In the genomic region with DNA sequence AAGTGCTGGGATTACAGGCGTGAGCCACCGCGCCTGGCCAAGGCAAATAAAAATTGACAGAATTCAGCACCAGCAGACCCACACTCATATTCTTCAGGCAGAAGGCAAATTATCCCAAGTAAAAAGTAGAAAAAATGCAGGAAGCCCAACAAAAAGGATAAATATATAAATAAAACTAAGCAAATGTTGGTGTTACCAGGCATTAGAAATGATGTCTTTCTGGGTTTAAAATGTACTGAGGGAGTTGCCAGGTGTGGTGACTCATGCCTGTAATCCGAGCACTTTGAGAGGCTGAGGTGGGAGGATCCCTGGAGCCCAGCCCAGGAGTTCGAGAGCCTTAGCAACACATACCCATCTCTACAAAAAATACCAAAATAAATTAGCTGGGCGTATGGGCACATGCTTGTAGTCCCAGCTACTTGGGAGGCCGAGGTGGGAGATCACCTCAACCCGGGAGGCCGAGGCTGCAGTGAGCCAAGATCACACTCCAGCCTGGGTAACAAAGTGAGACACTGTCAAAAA, we compare ENCODE assay signal across 6 cellular contexts. TPM values are rescaled to one million over a fixed set of nuclear protein-coding genes. Genes with fewer than 3 reads are reported as not detected.
DNase-seq lines count a peak whose midpoint lies in the region; ATAC-seq and TF ChIP-seq lines count a peak whose summit lies in the region.

No MANE protein-coding gene starts in this region.

- ATAC-seq in RWPE2 (ENCODE audit: low read depth): peak; percentile 90
- no peak for ATAC-seq in natural killer cell treated with Interleukin-12 subunit alpha and Interleukin-12 subunit beta and Interleukin-15 and Interleukin-18, amount 100 ng/mL, for 72 hours

- no peak overlapping the region for H3K4me3 ChIP-seq in RWPE2 (ENCODE audit: severe bottlenecking)
- no peak overlapping the region for H3K4me3 ChIP-seq in kidney epithelial cell (ENCODE audit: low read depth, low read length)

- no peaks in the 10 kb centered on the region for H3K9me3 ChIP-seq in RWPE2 (ENCODE audit: severe bottlenecking)

- H3K4me3 Mint-ChIP-seq in natural killer cell treated with Interleukin-12 subunit alpha and Interleukin-12 subunit beta and Interleukin-15 and Interleukin-18, amount 100 ng/mL, for 72 hours: no peak overlapping the region

- H3K27me3 ChIP-seq in RWPE2 (ENCODE audit: insufficient read depth, poor library complexity, severe bottlenecking) (no peaks in the 10 kb centered on the region), kidney epithelial cell (ENCODE audit: control insufficient read depth, insufficient read depth, low read length) (no peaks in the 10 kb centered on the region)

- DNase-seq in DMS 273 treated with DMSO at 0.1 percent for 48 hours (lab: John Stamatoyannopoulos, UW): peak; percentile 88
- no peak for DNase-seq in RWPE2 (ENCODE audit: low spot score)
- peak; percentile 77 for DNase-seq in kidney epithelial cell (ENCODE audit: low read depth)
- DNase-seq in AML-193 (lab: John Stamatoyannopoulos, UW): no peak
- DNase-seq in natural killer cell treated with Interleukin-12 subunit alpha and Interleukin-12 subunit beta and Interleukin-15 and Interleukin-18, amount 100 ng/mL, for 72 hours (ENCODE audit: low spot score): no peak
- no peak for DNase-seq in activated CD4-positive, alpha-beta T cell treated with anti-CD3 and anti-CD28 coated beads for 48 hours

- H3K36me3 ChIP-seq in RWPE2 (ENCODE audit: low read depth): peaks cover 71% of the 10 kb centered on the region
- peaks cover 2% of the 10 kb centered on the region for H3K36me3 ChIP-seq in kidney epithelial cell (ENCODE audit: control insufficient read depth, insufficient read depth, low read length)

- no peak overlapping the region for H3K27ac Mint-ChIP-seq in natural killer cell treated with Interleukin-12 subunit alpha and Interleukin-12 subunit beta and Interleukin-15 and Interleukin-18, amount 100 ng/mL, for 72 hours

- H3K9me3 Mint-ChIP-seq in natural killer cell treated with Interleukin-12 subunit alpha and Interleukin-12 subunit beta and Interleukin-15 and Interleukin-18, amount 100 ng/mL, for 72 hours: no peaks in the 10 kb centered on the region

- peak overlapping the region; percentile 46 for H3K27ac ChIP-seq in RWPE2 (ENCODE audit: poor library complexity, severe bottlenecking)

- no peaks in the 10 kb centered on the region for H3K27me3 Mint-ChIP-seq in natural killer cell treated with Interleukin-12 subunit alpha and Interleukin-12 subunit beta and Interleukin-15 and Interleukin-18, amount 100 ng/mL, for 72 hours

- H3K4me1 ChIP-seq in RWPE2 (ENCODE audit: insufficient read depth, poor library complexity, severe bottlenecking): peaks cover 6% of the 10 kb centered on the region

- H3K36me3 Mint-ChIP-seq in natural killer cell treated with Interleukin-12 subunit alpha and Interleukin-12 subunit beta and Interleukin-15 and Interleukin-18, amount 100 ng/mL, for 72 hours: no peaks in the 10 kb centered on the region

- H3K4me1 Mint-ChIP-seq in natural killer cell treated with Interleukin-12 subunit alpha and Interleukin-12 subunit beta and Interleukin-15 and Interleukin-18, amount 100 ng/mL, for 72 hours (ENCODE audit: low read depth in 2 of 2): peaks cover 13 to 19% of the 10 kb centered on the region in 2 donors

- TF ChIP-seq CTCF in RWPE2 (IDR thresholded peaks at IDR 0.05; ENCODE audit: poor library complexity, severe bottlenecking) (no peak), kidney epithelial cell (IDR thresholded peaks at IDR 0.05; ENCODE audit: insufficient read depth, low read length, poor library complexity, severe bottlenecking) (no peak)

RNA-seq across cellular contexts. Expression of a gene that starts 6.3 kb away (rescaled TPM):
- total RNA-seq in kidney epithelial cell: 94.2 and 123 TPM in 2 replicates
- total RNA-seq in natural killer cell treated with Interleukin-12 subunit alpha and Interleukin-12 subunit beta and Interleukin-15 and Interleukin-18, amount 100 ng/mL, for 72 hours: 100 to 1,000 TPM; 122 to 204 TPM

RNA-seq across cellular contexts. Expression of a gene that starts 6.4 kb away (rescaled TPM):
- 44.3 and 59.5 TPM in 2 replicates for total RNA-seq in kidney epithelial cell
- 10 to 100 TPM; 15.7 to 20.1 TPM for total RNA-seq in natural killer cell treated with Interleukin-12 subunit alpha and Interleukin-12 subunit beta and Interleukin-15 and Interleukin-18, amount 100 ng/mL, for 72 hours

RNA-seq across cellular contexts. Expression of a gene that starts 9.8 kb away (rescaled TPM):
- total RNA-seq in kidney epithelial cell: 45.1 and 59.9 TPM in 2 replicates
- 10 to 100 TPM; 19.2 to 39.0 TPM for total RNA-seq in natural killer cell treated with Interleukin-12 subunit alpha and Interleukin-12 subunit beta and Interleukin-15 and Interleukin-18, amount 100 ng/mL, for 72 hours

RNA-seq across cellular contexts. Expression of a gene that starts 10.5 kb away (rescaled TPM):
- 37.9 and 43.1 TPM in 2 replicates for total RNA-seq in kidney epithelial cell
- 10 to 100 TPM; 32.5 to 60.5 TPM for total RNA-seq in natural killer cell treated with Interleukin-12 subunit alpha and Interleukin-12 subunit beta and Interleukin-15 and Interleukin-18, amount 100 ng/mL, for 72 hours

RNA-seq across cellular contexts. Expression of a gene that starts 12.9 kb away (rescaled TPM):
- 0.08 and 1.0 TPM in 2 replicates for total RNA-seq in kidney epithelial cell
- total RNA-seq in natural killer cell treated with Interleukin-12 subunit alpha and Interleukin-12 subunit beta and Interleukin-15 and Interleukin-18, amount 100 ng/mL, for 72 hours: under 1 TPM; 0.81 to 0.89 TPM

Comparison
In these comparisons a context has a peak if more than half of its experiments do, and no peak if none do; other contexts are left out.
1. DNase-seq: peak in DMS 273 treated with DMSO at 0.1 percent for 48 hours (single experiment) and kidney epithelial cell (single experiment); none in RWPE2 (single experiment), AML-193 (0 of 2), natural killer cell treated with Interleukin-12 subunit alpha and Interleukin-12 subunit beta and Interleukin-15 and Interleukin-18, amount 100 ng/mL, for 72 hours (single experiment) and activated CD4-positive, alpha-beta T cell treated with anti-CD3 and anti-CD28 coated beads for 48 hours (single experiment).